ENCODE assay signal across 8 cellular contexts in the genomic region with DNA sequence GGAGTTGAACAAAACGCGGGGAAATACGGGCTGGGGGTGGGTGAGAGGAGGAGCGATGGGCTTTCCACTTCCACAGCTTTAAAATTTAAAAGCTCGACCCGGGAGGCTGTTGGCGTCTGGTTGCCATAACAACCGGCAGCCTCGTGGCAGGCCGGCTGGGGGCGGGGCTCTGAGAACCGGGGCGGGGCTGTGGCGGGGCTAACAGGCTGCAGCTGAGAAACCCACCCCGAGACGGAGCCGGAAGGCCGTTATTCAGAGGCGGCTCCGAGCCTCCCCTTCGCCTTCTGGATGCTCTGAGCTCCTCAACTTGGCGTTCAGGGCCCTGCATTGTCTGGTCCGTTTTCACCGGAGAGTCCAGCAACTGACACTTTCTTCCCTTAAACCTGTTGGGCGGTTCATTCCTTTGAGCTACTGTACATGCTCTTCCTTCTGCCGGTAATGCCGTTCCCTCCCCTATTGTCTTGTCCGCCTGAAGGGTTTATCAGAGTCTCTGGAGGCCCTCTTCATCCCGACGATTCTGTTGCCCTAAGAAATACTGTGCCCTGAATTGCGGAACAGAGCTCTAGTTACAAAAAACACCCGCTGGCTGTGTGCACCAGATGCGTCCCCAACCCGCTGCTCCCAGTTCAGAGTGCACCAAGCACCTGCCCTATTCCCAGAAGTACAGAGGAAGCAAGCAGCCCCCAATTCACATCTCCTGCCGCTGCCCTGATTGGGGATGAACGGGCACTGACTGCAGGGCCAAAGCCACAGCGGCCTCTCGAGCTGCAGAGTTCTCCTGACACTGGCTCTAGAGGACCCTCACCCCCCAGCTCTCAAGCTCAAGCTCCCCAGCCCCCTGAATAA. TPM values are rescaled to one million over a fixed set of nuclear protein-coding genes. Genes with fewer than 3 reads are reported as not detected.
DNase-seq lines count a peak whose midpoint lies in the region; ATAC-seq and TF ChIP-seq lines count a peak whose summit lies in the region.

No MANE protein-coding gene starts in this region.

- H3K36me3 Mint-ChIP-seq in activated naive CD4-positive, alpha-beta T cell treated with anti-CD3 and anti-CD28 coated beads, Interleukin-2, amount 50 U/mL, for 24 hours: peaks cover 4% of the 10 kb centered on the region
- no peaks in the 10 kb centered on the region for H3K36me3 Mint-ChIP-seq in osteocyte (ENCODE audit: unreplicated experiment)

- no peaks in the 10 kb centered on the region for H3K9me3 Mint-ChIP-seq in activated naive CD4-positive, alpha-beta T cell treated with anti-CD3 and anti-CD28 coated beads, Interleukin-2, amount 50 U/mL, for 24 hours
- no peaks in the 10 kb centered on the region for H3K9me3 Mint-ChIP-seq in osteocyte (ENCODE audit: unreplicated experiment)

- peak; percentile 66 for ATAC-seq in thoracic aorta (ENCODE audit: insufficient number of reproducible peaks, low FRiP score, low read depth)

- peaks cover 13% of the 10 kb centered on the region in 2 donors for H3K4me1 ChIP-seq in thoracic aorta (ENCODE audit: control insufficient read depth in 1 of 2, low read depth in 2 of 2)

- H3K9me3 ChIP-seq in SK-N-MC (ENCODE audit: low read depth, low read length) (no peaks in the 10 kb centered on the region), thoracic aorta (no peaks in the 10 kb centered on the region)

- H3K27ac Mint-ChIP-seq in activated naive CD4-positive, alpha-beta T cell treated with anti-CD3 and anti-CD28 coated beads, Interleukin-2, amount 50 U/mL, for 24 hours: peak overlapping the region; percentile 80
- peak overlapping the region; percentile 94 for H3K27ac Mint-ChIP-seq in osteocyte (ENCODE audit: unreplicated experiment)

- H3K4me3 ChIP-seq in LNCaP clone FGC (ENCODE audit: low read depth, low read length): peak overlapping the region; percentile 98
- H3K4me3 ChIP-seq in SK-N-MC: peak overlapping the region; percentile 93
- peak overlapping the region; percentile 94 for H3K4me3 ChIP-seq in thoracic aorta

- TF ChIP-seq CTCF in LNCaP clone FGC (IDR thresholded peaks at IDR 0.05; ENCODE audit: control insufficient read depth, extremely low read depth, insufficient read depth) (no peak), osteocyte (IDR thresholded peaks at IDR 0.05) (no peak), thoracic aorta (IDR thresholded peaks at IDR 0.05) (no peak)

- intact Hi-C loops in head of caudate nucleus (cut with DNase I): loop anchor here (10.0 kb wide), 1 partner anchor 110 kb away; a partner anchor contains a TSS

- H3K9ac ChIP-seq in SK-N-MC (ENCODE audit: insufficient read length): peak overlapping the region; percentile 92

- DNase-seq in GDM1 (lab: John Stamatoyannopoulos, UW) (peak; percentile 67), GOT3 (lab: John Stamatoyannopoulos, UW) (peak; percentile 49), LNCaP clone FGC (ENCODE audit: low read depth) (peak; percentile 13), SK-N-MC (ENCODE audit: low read depth, low spot score) (peak; percentile 18), head of caudate nucleus (peak; percentile 75 to 94 (median 89)), osteocyte (ENCODE audit: extremely low spot score, unreplicated experiment) (peak; percentile 96), thoracic aorta (ENCODE audit: low spot score) (peak; percentile 89)

- H3K36me3 ChIP-seq in SK-N-MC (ENCODE audit: insufficient read depth, low read length): no peaks in the 10 kb centered on the region; the same call in 1 of the 2 replicates
- H3K36me3 ChIP-seq in thoracic aorta: peaks cover 4% of the 10 kb centered on the region

- H3K27me3 Mint-ChIP-seq in activated naive CD4-positive, alpha-beta T cell treated with anti-CD3 and anti-CD28 coated beads, Interleukin-2, amount 50 U/mL, for 24 hours: no peaks in the 10 kb centered on the region
- no peaks in the 10 kb centered on the region for H3K27me3 Mint-ChIP-seq in osteocyte (ENCODE audit: unreplicated experiment)

- peak overlapping the region; percentile 93 for H3K4me3 Mint-ChIP-seq in activated naive CD4-positive, alpha-beta T cell treated with anti-CD3 and anti-CD28 coated beads, Interleukin-2, amount 50 U/mL, for 24 hours
- H3K4me3 Mint-ChIP-seq in osteocyte (ENCODE audit: unreplicated experiment): peak overlapping the region; percentile 93

- H3K4me1 Mint-ChIP-seq in activated naive CD4-positive, alpha-beta T cell treated with anti-CD3 and anti-CD28 coated beads, Interleukin-2, amount 50 U/mL, for 24 hours: peaks cover 15% of the 10 kb centered on the region
- H3K4me1 Mint-ChIP-seq in osteocyte (ENCODE audit: unreplicated experiment): peaks cover 16% of the 10 kb centered on the region

- H3K27ac ChIP-seq in SK-N-MC (peak overlapping the region; percentile 78), thoracic aorta (peak overlapping the region; percentile 77 to 80)

- no peaks in the 10 kb centered on the region for H3K27me3 ChIP-seq in thoracic aorta (replicated peaks; ENCODE audit: insufficient read depth)

RNA-seq across cellular contexts. Expression of a gene that starts 0.6 kb away (rescaled TPM):
- total RNA-seq in osteocyte: 1.2 and 1.7 TPM in 2 replicates
- not detected for total RNA-seq in thoracic aorta

RNA-seq across cellular contexts. Expression of a gene that starts 0.9 kb away (rescaled TPM):
- 30.0 TPM in 2 replicates for total RNA-seq in osteocyte
- 10 to 100 TPM; 29.8 to 41.8 TPM for total RNA-seq in thoracic aorta

RNA-seq across cellular contexts. Expression of a gene that starts 32.0 kb away (rescaled TPM):
- total RNA-seq in osteocyte (22.8 and 23.5 TPM in 2 replicates), thoracic aorta (10 to 100 TPM in 1 of 2 donors, 1 to 10 TPM in 1; 6.1 to 21.2 TPM)

RNA-seq across cellular contexts. Expression of a gene that starts 41.6 kb away (rescaled TPM):
- total RNA-seq in osteocyte (26.2 and 28.9 TPM in 2 replicates), thoracic aorta (10 to 100 TPM; 16.8 to 24.0 TPM)

RNA-seq across cellular contexts. Expression of a gene that starts 53.2 kb away (rescaled TPM):
- total RNA-seq in osteocyte: not detected in 2 replicates
- total RNA-seq in thoracic aorta: not detected

Comparison
In these comparisons a context has a peak if more than half of its experiments do, and no peak if none do; other contexts are left out.
1. Peak in every context shown above with its lines: DNase-seq, ATAC-seq, H3K4me3 ChIP-seq and H3K27ac ChIP-seq.
2. DNase-seq: peak in every context shown above with its lines; median percentile 96 in osteocyte; 89 in head of caudate nucleus; 89 in thoracic aorta; 67 in GDM1; 49 in GOT3; 18 in SK-N-MC; 13 in LNCaP clone FGC.